In genomic region chr5:36323926-36324781, GRCh38 we compare ENCODE assay signal across 19 cellular contexts. TPM values are rescaled to one million over a fixed set of nuclear protein-coding genes. Genes with fewer than 3 reads are reported as not detected.
A peak's percentile ranks its signal among the peaks of the same experiment; 100 is the strongest.
DNase-seq lines count a peak whose midpoint lies in the region; ATAC-seq and FAIRE-seq lines count a peak whose summit lies in the region.
"Had no signal": no experiment of that assay in that cellular context is flagged by ENCODE, and none has a peak within 500 bp of the region (broad histone marks: within the 10 kb centered on the region; RNA-seq: fewer than 3 reads in every experiment).

No MANE protein-coding gene starts in this region.

- no peaks in the 10 kb centered on the region for H3K4me1 ChIP-seq in effector memory CD4-positive, alpha-beta T cell (ENCODE audit: control insufficient read depth, insufficient read depth, low read length, poor library complexity, severe bottlenecking)

- no peak overlapping the region for H3K4me3 ChIP-seq in effector memory CD4-positive, alpha-beta T cell (ENCODE audit: insufficient read depth, low read depth, low read length, poor library complexity, severe bottlenecking)
- H3K4me3 ChIP-seq: K562, PC-9 had no signal

- H3K27ac ChIP-seq in effector memory CD4-positive, alpha-beta T cell (ENCODE audit: insufficient read depth, low read length, poor library complexity, severe bottlenecking), result no peak overlapping the region
- H3K27ac ChIP-seq: PC-9 had no signal

- no peaks in the 10 kb centered on the region for H3K9me3 ChIP-seq in effector memory CD4-positive, alpha-beta T cell (ENCODE audit: control insufficient read depth, low read length)
- H3K9me3 ChIP-seq: SK-N-SH had no signal

- intact Hi-C loops in sciatic nerve (cut with DNase I), result no loop called here

- no peaks in the 10 kb centered on the region for H3K27me3 ChIP-seq in effector memory CD4-positive, alpha-beta T cell (replicated peaks; ENCODE audit: control insufficient read depth, insufficient read depth, low read length, poor library complexity, severe bottlenecking)

- DNase-seq in HTR-8/SVneo (ENCODE audit: insufficient read length, low spot score), result no peak
- peak; percentile 94 for DNase-seq in left lobe of liver (ENCODE audit: low spot score)
- DNase-seq in sciatic nerve (ENCODE audit: low spot score), result no peak
- DNase-seq in effector memory CD4-positive, alpha-beta T cell, result no peak
- DNase-seq: ACHN; CD4-positive, CD25-positive, alpha-beta regulatory T cell; DND-41; GF-D8; NCI-H1092 treated with DMSO at 0.1 percent for 48 hours; NCI-H187; NCI-H446; NCI-H748 treated with DMSO at 0.1 percent for 48 hours; PC-9; SK-N-SH had no signal

- ATAC-seq in esophagus mucosa, result peak; percentile 23
- peak; percentile 89 for ATAC-seq in left lobe of liver
- peak; percentile 38 for ATAC-seq in sciatic nerve
- ATAC-seq in GM19328 (IDR thresholded peaks at IDR 0.05; ENCODE audit: unreplicated experiment), result no peak
- no peak for ATAC-seq in GM21367 (IDR thresholded peaks at IDR 0.05; ENCODE audit: unreplicated experiment)
- ATAC-seq: HCT116, K562 had no signal

- no peaks in the 10 kb centered on the region for H3K36me3 ChIP-seq in effector memory CD4-positive, alpha-beta T cell (ENCODE audit: control insufficient read depth, insufficient read depth, low read length)

- peak; percentile 4 for FAIRE-seq in HTR-8/SVneo (lab: Jason Lieb, UNC)
- FAIRE-seq: K562 had no signal

RNA-seq across cellular contexts. Expression of gene RANBP3L, which starts 22.5 kb away (rescaled TPM):
- total RNA-seq in esophagus mucosa (0.16 TPM), left lobe of liver (3.3 TPM), sciatic nerve (0.40 TPM)
- total RNA-seq: CD4-positive, CD25-positive, alpha-beta regulatory T cell; K562; PC-9 had no signal

Comparison
In these comparisons a context has a peak if more than half of its experiments do, and no peak if none do; other contexts are left out.
1. ATAC-seq: peak in esophagus mucosa (single experiment), left lobe of liver (single experiment) and sciatic nerve (single experiment); none in GM19328 (single experiment) and GM21367 (single experiment).